ENCODE assay signal across 15 cellular contexts in genomic region chr7:128247640-128248194, GRCh38. TPM values are rescaled to one million over a fixed set of nuclear protein-coding genes. Genes with fewer than 3 reads are reported as not detected.
DNase-seq lines count a peak whose midpoint lies in the region; ATAC-seq and TF ChIP-seq lines count a peak whose summit lies in the region.
"Had no signal": no experiment of that assay in that cellular context is flagged by ENCODE, and none has a peak within 500 bp of the region (broad histone marks: within the 10 kb centered on the region; RNA-seq: fewer than 3 reads in every experiment).

No MANE protein-coding gene starts in this region.

- no peaks in the 10 kb centered on the region for H3K36me3 ChIP-seq in esophagus muscularis mucosa
- H3K36me3 ChIP-seq: BLaER1 had no signal

- DNase-seq in AG08396 (ENCODE audit: low spot score), result peak; percentile 41
- DNase-seq in HFFc6, result peak; percentile 36
- peak; percentile 66 for DNase-seq in RPMI7951 (ENCODE audit: low read depth)
- peak; percentile 42 for DNase-seq in fibroblast of peridontal ligament (ENCODE audit: extremely low read depth)
- DNase-seq in head of caudate nucleus, result no peak
- DNase-seq in esophagus muscularis mucosa (ENCODE audit: extremely low spot score), result no peak
- DNase-seq: activated CD8-positive, alpha-beta memory T cell treated with anti-CD3 and anti-CD28 coated beads, Interleukin-2, amount 50 U/mL, for 48 hours; activated naive CD8-positive, alpha-beta T cell treated with anti-CD3 and anti-CD28 coated beads, Interleukin-2, amount 50 U/mL, for 24 hours; hypothalamus; mesendoderm; NCI-H2081 treated with DMSO at 0.1 percent for 48 hours; stimulated activated naive CD4-positive, alpha-beta T cell had no signal

- peaks cover 5% of the 10 kb centered on the region for H3K4me1 Mint-ChIP-seq in HFFc6 (ENCODE audit: low read depth)
- H3K4me1 Mint-ChIP-seq: activated naive CD8-positive, alpha-beta T cell treated with anti-CD3 and anti-CD28 coated beads, Interleukin-2, amount 50 U/mL, for 24 hours had no signal

- H3K27me3 Mint-ChIP-seq in HFFc6 (ENCODE audit: insufficient read depth), result peaks cover 49% of the 10 kb centered on the region

- H3K27ac ChIP-seq in esophagus muscularis mucosa (replicated peaks in 1 of 4), result no peak overlapping the region
- H3K27ac ChIP-seq: BLaER1 had no signal

- TF ChIP-seq CTCF in HFFc6 (IDR thresholded peaks at IDR 0.05), result peak; percentile 26; the same call in 1 of the 2 replicates
- TF ChIP-seq CTCF in esophagus muscularis mucosa (IDR thresholded peaks at IDR 0.05), result no peak

- H3K27me3 ChIP-seq in esophagus muscularis mucosa, result peaks cover 0 to 14% (median 0%) of the 10 kb centered on the region in 4 donors
- H3K27me3 ChIP-seq: BLaER1 had no signal

- intact Hi-C loops in head of caudate nucleus (cut with DNase I) (no loop called here), esophagus muscularis mucosa (cut with DNase I) (no loop called here)

- no peak for TF ChIP-seq POLR2A in esophagus muscularis mucosa (IDR thresholded peaks at IDR 0.05; ENCODE audit: low read depth)

- no peak for TF ChIP-seq EP300 in esophagus muscularis mucosa (IDR thresholded peaks at IDR 0.05)

- H3K4me1 ChIP-seq in esophagus muscularis mucosa, result no peaks in the 10 kb centered on the region
- H3K4me1 ChIP-seq: BLaER1 had no signal

- ATAC-seq in GM18907 (IDR thresholded peaks at IDR 0.05; ENCODE audit: unreplicated experiment), result no peak
- ATAC-seq in GM18520 (IDR thresholded peaks at IDR 0.05; ENCODE audit: unreplicated experiment), result no peak
- ATAC-seq: activated naive CD8-positive, alpha-beta T cell treated with anti-CD3 and anti-CD28 coated beads, Interleukin-2, amount 50 U/mL, for 24 hours had no signal

- H3K9me3 ChIP-seq in esophagus muscularis mucosa, result no peaks in the 10 kb centered on the region
- H3K9me3 ChIP-seq: BLaER1 had no signal

- no peaks in the 10 kb centered on the region for H3K9me3 Mint-ChIP-seq in HFFc6
- H3K9me3 Mint-ChIP-seq: activated naive CD8-positive, alpha-beta T cell treated with anti-CD3 and anti-CD28 coated beads, Interleukin-2, amount 50 U/mL, for 24 hours had no signal

- no peaks in the 10 kb centered on the region for H3K36me3 Mint-ChIP-seq in HFFc6 (ENCODE audit: low read depth)

- WGBS in esophagus muscularis mucosa, result 90% methylated on average over 7 of the region's 7 CpGs

- H3K4me3 ChIP-seq in esophagus muscularis mucosa, result no peak overlapping the region
- H3K4me3 ChIP-seq: BLaER1 had no signal

- no peak overlapping the region for H3K27ac Mint-ChIP-seq in HFFc6
- H3K27ac Mint-ChIP-seq: activated naive CD8-positive, alpha-beta T cell treated with anti-CD3 and anti-CD28 coated beads, Interleukin-2, amount 50 U/mL, for 24 hours had no signal

- H3K4me3 Mint-ChIP-seq in HFFc6, result no peak overlapping the region
- H3K4me3 Mint-ChIP-seq: activated naive CD8-positive, alpha-beta T cell treated with anti-CD3 and anti-CD28 coated beads, Interleukin-2, amount 50 U/mL, for 24 hours had no signal

RNA-seq across cellular contexts. Expression of gene LEP, which starts 6.6 kb away (rescaled TPM):
- total RNA-seq in HFFc6 (2021; fragmentation: NEBNext Ultra II Directional; extraction: Animal tissue kit (Norgen Biotek cat#: 25700)), result not detected
- not detected in 2 replicates for total RNA-seq in RPMI7951 (2014; rRNA removed; shearing (Covaris generic))
- total RNA-seq in esophagus muscularis mucosa, result not detected

Comparison
In these comparisons a context has a peak if more than half of its experiments do, and no peak if none do; other contexts are left out.
1. DNase-seq: peak in AG08396 (single experiment), HFFc6 (single experiment), RPMI7951 (single experiment) and fibroblast of peridontal ligament (single experiment); none in head of caudate nucleus (0 of 42) and esophagus muscularis mucosa (single experiment).